In genomic region chr1:32939655-32940371, GRCh38 we compare ENCODE assay signal across 2 cellular contexts.
TF ChIP-seq lines count a peak whose summit lies in the region.

No MANE protein-coding gene starts in this region.

TF ChIP-seq in liver, 16 proteins besides CTCF, POLR2A, EP300 and RAD21:
- TF ChIP-seq RXRA (IDR thresholded peaks at IDR 0.05) (no peak), NR2F2 (IDR thresholded peaks at IDR 0.05) (no peak), HNF4A (conservative IDR thresholded peaks at IDR 0.05) (no peak), SP1 (IDR thresholded peaks at IDR 0.05) (no peak), YY1 (IDR thresholded peaks at IDR 0.05) (no peak)
- TF ChIP-seq, protein P1, sequence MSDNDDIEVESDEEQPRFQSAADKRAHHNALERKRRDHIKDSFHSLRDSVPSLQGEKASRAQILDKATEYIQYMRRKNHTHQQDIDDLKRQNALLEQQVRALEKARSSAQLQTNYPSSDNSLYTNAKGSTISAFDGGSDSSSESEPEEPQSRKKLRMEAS (IDR thresholded peaks at IDR 0.05): no peak

TF ChIP-seq in HepG2, 621 proteins besides CTCF, POLR2A, EP300 and RAD21:
- no peak for TF ChIP-seq ZNF670 (CRISPR knock-in tag; IDR thresholded peaks at IDR 0.05; ENCODE audit: borderline replicate concordance)
- TF ChIP-seq HMG20B (CRISPR knock-in tag; conservative IDR thresholded peaks at IDR 0.05): no peak
- no peak for TF ChIP-seq RFX1 (IDR thresholded peaks at IDR 0.05)
- TF ChIP-seq ZNF12 (CRISPR knock-in tag; IDR thresholded peaks at IDR 0.05): no peak
- TF ChIP-seq, protein P2, sequence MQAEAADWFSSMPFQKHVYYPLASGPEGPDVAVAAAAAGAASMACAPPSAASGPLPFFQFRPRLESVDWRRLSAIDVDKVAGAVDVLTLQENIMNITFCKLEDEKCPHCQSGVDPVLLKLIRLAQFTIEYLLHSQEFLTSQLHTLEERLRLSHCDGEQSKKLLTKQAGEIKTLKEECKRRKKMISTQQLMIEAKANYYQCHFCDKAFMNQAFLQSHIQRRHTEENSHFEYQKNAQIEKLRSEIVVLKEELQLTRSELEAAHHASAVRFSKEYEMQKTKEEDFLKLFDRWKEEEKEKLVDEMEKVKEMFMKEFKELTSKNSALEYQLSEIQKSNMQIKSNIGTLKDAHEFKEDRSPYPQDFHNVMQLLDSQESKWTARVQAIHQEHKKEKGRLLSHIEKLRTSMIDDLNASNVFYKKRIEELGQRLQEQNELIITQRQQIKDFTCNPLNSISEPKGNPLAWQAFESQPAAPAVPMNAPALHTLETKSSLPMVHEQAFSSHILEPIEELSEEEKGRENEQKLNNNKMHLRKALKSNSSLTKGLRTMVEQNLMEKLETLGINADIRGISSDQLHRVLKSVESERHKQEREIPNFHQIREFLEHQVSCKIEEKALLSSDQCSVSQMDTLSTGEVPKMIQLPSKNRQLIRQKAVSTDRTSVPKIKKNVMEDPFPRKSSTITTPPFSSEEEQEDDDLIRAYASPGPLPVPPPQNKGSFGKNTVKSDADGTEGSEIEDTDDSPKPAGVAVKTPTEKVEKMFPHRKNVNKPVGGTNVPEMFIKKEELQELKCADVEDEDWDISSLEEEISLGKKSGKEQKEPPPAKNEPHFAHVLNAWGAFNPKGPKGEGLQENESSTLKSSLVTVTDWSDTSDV (CRISPR knock-in tag; IDR thresholded peaks at IDR 0.05): no peak
- TF ChIP-seq RORA (CRISPR knock-in tag; IDR thresholded peaks at IDR 0.05): no peak
- TF ChIP-seq DPF2 (CRISPR knock-in tag; IDR thresholded peaks at IDR 0.05; ENCODE audit: borderline replicate concordance, low read depth): no peak
- TF ChIP-seq ETV6 (CRISPR knock-in tag; conservative IDR thresholded peaks at IDR 0.05): no peak
- no peak for TF ChIP-seq ZBTB26 (CRISPR knock-in tag; IDR thresholded peaks at IDR 0.05; ENCODE audit: borderline replicate concordance)
- no peak for TF ChIP-seq E2F5 (CRISPR knock-in tag; conservative IDR thresholded peaks at IDR 0.05)
- no peak for TF ChIP-seq ZNF256 (CRISPR knock-in tag; conservative IDR thresholded peaks at IDR 0.05)
- no peak for TF ChIP-seq ISL2 (CRISPR knock-in tag; IDR thresholded peaks at IDR 0.05)
- TF ChIP-seq SNRNP70 (IDR thresholded peaks at IDR 0.05; ENCODE audit: low read depth, low read length): no peak
